In genomic region chr22:35399678-35400334, GRCh38 we compare ENCODE assay signal across 1 cellular context.
TF ChIP-seq lines count a peak whose summit lies in the region.

Gene MCM5, plus strand, starts transcription at chr22:35400140. Its CDS starts 299 bp downstream, at chr22:35400439.

TF ChIP-seq in K562, 482 proteins besides CTCF, POLR2A, EP300 and RAD21 (continued from another document and continues in another):
- TF ChIP-seq MLLT1 (IDR thresholded peaks at IDR 0.05): peak in 1 of 2 experiments; percentile 50; a peak in 1 of 4 replicates
- TF ChIP-seq ZBTB8A (IDR thresholded peaks at IDR 0.05; ENCODE audit: partially characterized antibody): no peak
- peak; percentile 31; the same call in 1 of the 2 replicates for TF ChIP-seq ESRRA (IDR thresholded peaks at IDR 0.05; ENCODE audit: borderline replicate concordance, low read depth)
- TF ChIP-seq ZNF263 (CRISPR knock-in tag; IDR thresholded peaks at IDR 0.05; ENCODE audit: borderline replicate concordance): peak; percentile 52; the same call in 1 of the 2 replicates
- TF ChIP-seq ZNF124 (CRISPR knock-in tag; IDR thresholded peaks at IDR 0.05): no peak
- peak; percentile 89 for TF ChIP-seq POLR2G (IDR thresholded peaks at IDR 0.05; ENCODE audit: low read depth, low read length)
- TF ChIP-seq ID3 (CRISPR knock-in tag; IDR thresholded peaks at IDR 0.05): no peak
- 0 out of 2 replicates have a peak, but pooled peaks have one; percentile 29 for TF ChIP-seq ID3 (tag; IDR thresholded peaks at IDR 0.05)
- TF ChIP-seq PHF20 (IDR thresholded peaks at IDR 0.05; ENCODE audit: partially characterized antibody): peak; percentile 62
- TF ChIP-seq ETV5 (CRISPR knock-in tag; IDR thresholded peaks at IDR 0.05; ENCODE audit: low read depth): peak; percentile 68; the same call in 1 of the 2 replicates
- peak; percentile 79 for TF ChIP-seq CHD1 (IDR thresholded peaks at IDR 0.05; ENCODE audit: low read length)
- no peak for TF ChIP-seq ZNF655 (CRISPR knock-in tag; IDR thresholded peaks at IDR 0.05)
- TF ChIP-seq CHD2 (IDR thresholded peaks at IDR 0.05; ENCODE audit: low read depth, low read length): peak; percentile 65
- 0 out of 2 replicates have a peak, but pooled peaks have one; percentile 12 for TF ChIP-seq ZBTB33 (CRISPR knock-in tag; IDR thresholded peaks at IDR 0.05)
- peak; percentile 94 for TF ChIP-seq E2F4 (CRISPR knock-in tag; IDR thresholded peaks at IDR 0.05; ENCODE audit: low read depth)
- TF ChIP-seq E2F8 (IDR thresholded peaks at IDR 0.05; ENCODE audit: low read depth, partially characterized antibody): peak; percentile 100
- peak; percentile 74; the same call in 1 of the 2 replicates for TF ChIP-seq ATF6 (CRISPR knock-in tag; IDR thresholded peaks at IDR 0.05)
- TF ChIP-seq FOXP1 (CRISPR knock-in tag; IDR thresholded peaks at IDR 0.05): peak; percentile 42; the same call in 1 of the 2 replicates
- 0 out of 2 replicates have a peak, but pooled peaks have one; percentile 20 for TF ChIP-seq NCOA1 (IDR thresholded peaks at IDR 0.05; ENCODE audit: low read depth)
- peak; percentile 79 for TF ChIP-seq PKNOX1 (IDR thresholded peaks at IDR 0.05)
- peak; percentile 81 for TF ChIP-seq ELF1 (tag; IDR thresholded peaks at IDR 0.05)
- TF ChIP-seq ATF1 (CRISPR knock-in tag; IDR thresholded peaks at IDR 0.05): no peak
- TF ChIP-seq ATF1 (tag; IDR thresholded peaks at IDR 0.05): peak; percentile 71
- TF ChIP-seq CBFA2T3 (IDR thresholded peaks at IDR 0.05): no peak
- no peak for TF ChIP-seq RFX5 (IDR thresholded peaks at IDR 0.05; ENCODE audit: low read depth, low read length)
- no peak for TF ChIP-seq NFIC (IDR thresholded peaks at IDR 0.05)
- peak; percentile 82 for TF ChIP-seq AFF4 (CRISPR knock-in tag; IDR thresholded peaks at IDR 0.05)
- no peak for TF ChIP-seq KDM2B (CRISPR knock-in tag; IDR thresholded peaks at IDR 0.05)
- peak; percentile 89 for TF ChIP-seq LCOR (CRISPR knock-in tag; IDR thresholded peaks at IDR 0.05)
- TF ChIP-seq FOXK2 (conservative IDR thresholded peaks at IDR 0.05 in 1 of 2, IDR thresholded peaks at IDR 0.05 in 1 of 2; ENCODE audit: low read depth in 2 of 2): peak; percentile 34 to 36; a peak in 2 of 4 replicates
- TF ChIP-seq CXXC5 (CRISPR knock-in tag; IDR thresholded peaks at IDR 0.05): peak; percentile 83
- TF ChIP-seq MBD2 (IDR thresholded peaks at IDR 0.05; ENCODE audit: borderline replicate concordance, low read depth): peak; percentile 91
- no peak for TF ChIP-seq HDAC6 (IDR thresholded peaks at IDR 0.05; ENCODE audit: low read depth, low read length)
- peak; percentile 54; the same call in 1 of the 2 replicates for TF ChIP-seq POLR2AphosphoS5 (IDR thresholded peaks at IDR 0.05; ENCODE audit: control insufficient read depth, insufficient read depth, low read depth, low read length)
- TF ChIP-seq ZNF436 (CRISPR knock-in tag; IDR thresholded peaks at IDR 0.05): no peak
- no peak for TF ChIP-seq SREBF1 (IDR thresholded peaks at IDR 0.05; ENCODE audit: borderline replicate concordance, low read depth, low read length)
- peak; percentile 49 for TF ChIP-seq BRD9 (IDR thresholded peaks at IDR 0.05; ENCODE audit: low read depth, partially characterized antibody)
- TF ChIP-seq RBM25 (IDR thresholded peaks at IDR 0.05; ENCODE audit: low read depth, low read length, severe bottlenecking): peak; percentile 95
- peak; percentile 96 for TF ChIP-seq NFYB (IDR thresholded peaks at IDR 0.05; ENCODE audit: extremely low read depth, insufficient read length)
- peak; percentile 100 for TF ChIP-seq NFRKB (IDR thresholded peaks at IDR 0.05; ENCODE audit: low read depth)
- peak; percentile 49; the same call in 1 of the 2 replicates for TF ChIP-seq FOXM1 (IDR thresholded peaks at IDR 0.05; ENCODE audit: low read depth)
- TF ChIP-seq FOXM1 (CRISPR knock-in tag; IDR thresholded peaks at IDR 0.05; ENCODE audit: low read depth): no peak
- TF ChIP-seq BACH1 (tag; IDR thresholded peaks at IDR 0.05): 0 out of 2 replicates have a peak, but pooled peaks have one; percentile 15
- TF ChIP-seq ZKSCAN3 (CRISPR knock-in tag; IDR thresholded peaks at IDR 0.05): no peak
- TF ChIP-seq ZFX (CRISPR knock-in tag; IDR thresholded peaks at IDR 0.05): peak; percentile 51
- no peak for TF ChIP-seq ZNF75A (CRISPR knock-in tag; IDR thresholded peaks at IDR 0.05)
- TF ChIP-seq ZNF79 (CRISPR knock-in tag; IDR thresholded peaks at IDR 0.05; ENCODE audit: low read depth): no peak
- no peak for TF ChIP-seq ZNF77 (CRISPR knock-in tag; IDR thresholded peaks at IDR 0.05)
- peak; percentile 91 for TF ChIP-seq RBFOX2 (IDR thresholded peaks at IDR 0.05; ENCODE audit: low read depth, low read length)
- TF ChIP-seq PHF8 (IDR thresholded peaks at IDR 0.05; ENCODE audit: borderline replicate concordance, low read length): peak; percentile 74
- peak in 1 of 2 experiments; percentile 33 for TF ChIP-seq E2F6 (IDR thresholded peaks at IDR 0.05; ENCODE audit: borderline replicate concordance in 1 of 2, extremely low read depth in 1 of 2, insufficient read depth in 1 of 2, insufficient read length in 1 of 2, low read depth in 1 of 2, low read length in 1 of 2, poor library complexity in 1 of 2, severe bottlenecking in 1 of 2)
- TF ChIP-seq CREM (IDR thresholded peaks at IDR 0.05; ENCODE audit: low read depth): peak; percentile 70
